Comparison of ENCODE assay signal across 9 cellular contexts in genomic region chr4:85778809-85779124, GRCh38.
DNase-seq lines count a peak whose midpoint lies in the region; ATAC-seq and TF ChIP-seq lines count a peak whose summit lies in the region.
"Had no signal": no experiment of that assay in that cellular context is flagged by ENCODE, and none has a peak within 500 bp of the region (broad histone marks: within the 10 kb centered on the region; RNA-seq: fewer than 3 reads in every experiment).

No MANE protein-coding gene starts in this region.

- TF ChIP-seq CTCF in colonic mucosa (IDR thresholded peaks at IDR 0.05) = no peak
- TF ChIP-seq CTCF in psoas muscle (IDR thresholded peaks at IDR 0.05) = no peak

- H3K27me3 ChIP-seq in colonic mucosa (no peaks in the 10 kb centered on the region), psoas muscle (ENCODE audit: insufficient read depth in 3 of 3, low read length in 2 of 3) (no peaks in the 10 kb centered on the region)

- no peaks in the 10 kb centered on the region for H3K9me3 Mint-ChIP-seq in activated naive CD8-positive, alpha-beta T cell treated with anti-CD3 and anti-CD28 coated beads for 36 hours

- H3K27ac ChIP-seq in colonic mucosa (peak overlapping the region; percentile 42), psoas muscle (peak overlapping the region; percentile 46)

- no peak for DNase-seq in colonic mucosa
- no peak for DNase-seq in psoas muscle
- DNase-seq in NCI-H2081 treated with DMSO at 0.1 percent for 48 hours (lab: John Stamatoyannopoulos, UW) = no peak
- no peak for DNase-seq in left colon
- DNase-seq in head of caudate nucleus = no peak
- DNase-seq in activated naive CD8-positive, alpha-beta T cell treated with anti-CD3 and anti-CD28 coated beads for 36 hours = no peak

- no peaks in the 10 kb centered on the region for H3K36me3 Mint-ChIP-seq in activated naive CD8-positive, alpha-beta T cell treated with anti-CD3 and anti-CD28 coated beads for 36 hours

- no peaks in the 10 kb centered on the region for H3K4me1 Mint-ChIP-seq in activated naive CD8-positive, alpha-beta T cell treated with anti-CD3 and anti-CD28 coated beads for 36 hours

- no peaks in the 10 kb centered on the region for H3K4me1 ChIP-seq in colonic mucosa
- peaks cover 8% of the 10 kb centered on the region for H3K4me1 ChIP-seq in psoas muscle

- no peaks in the 10 kb centered on the region for H3K36me3 ChIP-seq in colonic mucosa
- H3K36me3 ChIP-seq in psoas muscle (ENCODE audit: insufficient read depth in 1 of 2, low read depth in 1 of 2) = no peaks in the 10 kb centered on the region

- no peaks in the 10 kb centered on the region for H3K27me3 Mint-ChIP-seq in activated naive CD8-positive, alpha-beta T cell treated with anti-CD3 and anti-CD28 coated beads for 36 hours

- no peak overlapping the region for H3K27ac Mint-ChIP-seq in activated naive CD8-positive, alpha-beta T cell treated with anti-CD3 and anti-CD28 coated beads for 36 hours

- no peak overlapping the region for H3K4me3 ChIP-seq in colonic mucosa
- peak overlapping the region; percentile 45 for H3K4me3 ChIP-seq in psoas muscle
- H3K4me3 ChIP-seq: K562 had no signal

- 20 to 33% (median 32%) methylated on average over 3 of the region's 3 CpGs for WGBS in psoas muscle, 3 donors

- H3K9me3 ChIP-seq in colonic mucosa = no peaks in the 10 kb centered on the region
- H3K9me3 ChIP-seq in psoas muscle = no peaks in the 10 kb centered on the region

- H3K9ac ChIP-seq in colonic mucosa (ENCODE audit: low read depth in 2 of 2, low read length in 2 of 2) = no peak overlapping the region

- intact Hi-C loops in colonic mucosa (cut with DNase I) = no loop called here
- intact Hi-C loops in psoas muscle (cut with DNase I) = no loop called here
- intact Hi-C loops in left colon (cut with DNase I, micrococcal nuclease) = no loop called here
- intact Hi-C loops in head of caudate nucleus (cut with DNase I) = no loop called here

- ATAC-seq in GM19035 (IDR thresholded peaks at IDR 0.05; ENCODE audit: unreplicated experiment) (peak; percentile 89), HG03097 (IDR thresholded peaks at IDR 0.05; ENCODE audit: low FRiP score, unreplicated experiment) (peak; percentile 71), psoas muscle (no peak), left colon (no peak)
- ATAC-seq: K562 had no signal

- H3K4me3 Mint-ChIP-seq in activated naive CD8-positive, alpha-beta T cell treated with anti-CD3 and anti-CD28 coated beads for 36 hours = no peak overlapping the region

Comparison
In these comparisons a context has a peak if more than half of its experiments do, and no peak if none do; other contexts are left out.
1. ATAC-seq: peak in GM19035 (single experiment) and HG03097 (single experiment); none in psoas muscle (0 of 4) and left colon (single experiment).